8 cellular contexts compared by ENCODE assay signal in the genomic region with DNA sequence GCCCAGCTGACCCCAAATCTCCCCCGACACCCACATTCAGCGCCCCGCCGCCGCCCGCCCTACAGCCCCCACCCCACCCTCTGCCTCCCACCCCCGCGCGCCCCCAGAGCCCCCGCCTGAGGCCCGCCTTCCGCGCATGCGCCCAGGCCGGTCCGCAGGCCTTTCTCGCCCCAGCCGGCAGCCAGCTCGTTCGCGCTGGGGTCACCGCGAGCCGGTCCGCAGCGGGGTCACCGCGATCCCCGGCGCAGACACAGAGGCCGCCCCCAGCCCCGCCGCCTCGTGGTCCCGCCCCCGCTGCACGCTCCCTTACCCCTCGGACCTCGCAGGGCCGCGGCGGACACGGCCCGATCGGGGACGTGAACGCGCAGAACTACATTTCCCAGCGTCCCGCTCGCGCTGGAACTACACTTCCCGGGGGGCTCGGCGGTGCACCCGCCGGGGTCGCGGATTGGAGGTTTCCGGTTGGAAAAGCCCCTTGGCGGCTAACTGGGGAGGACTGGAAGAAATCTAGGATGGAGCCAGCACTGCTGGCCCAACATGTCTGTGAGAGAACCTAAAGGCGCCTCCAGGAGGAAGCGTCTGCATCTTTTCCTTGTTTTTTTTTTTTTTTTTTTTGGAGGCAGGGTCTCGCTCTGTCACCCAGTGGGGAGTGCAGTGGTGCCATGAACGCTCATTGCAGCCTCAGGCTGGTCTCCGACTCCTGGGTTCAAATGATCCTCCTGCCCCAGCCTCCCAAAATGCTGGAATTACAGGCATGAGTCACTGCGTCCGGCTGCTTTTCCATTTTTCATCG. TPM values are rescaled to one million over a fixed set of nuclear protein-coding genes. Genes with fewer than 3 reads are reported as not detected.
A peak's percentile ranks its signal among the peaks of the same experiment; 100 is the strongest.
DNase-seq lines count a peak whose midpoint lies in the region; ATAC-seq and TF ChIP-seq lines count a peak whose summit lies in the region.

A gene (minus strand): TSS at position 374 of the 793 bp plus-strand sequence. CDS start 10,671 bp downstream, outside the sequence.

- H3K27me3 ChIP-seq in HUES48 (ENCODE audit: control insufficient read depth, insufficient read depth, low read length): no peaks in the 10 kb centered on the region
- no peaks in the 10 kb centered on the region for H3K27me3 ChIP-seq in PC-9 (ENCODE audit: insufficient read depth, low read depth)

- peak within 1 kb of the TSS; percentile 96 for H3K4me3 Mint-ChIP-seq in activated T-helper 17 cell treated with anti-CD3 and anti-CD28 coated beads, Interleukin-2, amount 50 U/mL, for 72 hours
- H3K4me3 Mint-ChIP-seq in naive thymus-derived CD8-positive, alpha-beta T cell: peak within 1 kb of the TSS; percentile 92 to 98 (median 97)
- H3K4me3 Mint-ChIP-seq in stimulated activated memory B cell treated with anti-CD40 and anti-IgM and Interleukin-4, amounts not matched to agents 10 μg/mL and 1 μg/mL and 100 μg/mL, for 72 hours: peak within 1 kb of the TSS; percentile 94

- H3K9me2 ChIP-seq in PC-9 (ENCODE audit: insufficient read depth): no peaks in the 10 kb centered on the region

- no peaks in the 10 kb centered on the region for H4K20me1 ChIP-seq in PC-9 (ENCODE audit: insufficient read depth)

- no peaks in the 10 kb centered on the region for H3K27me3 Mint-ChIP-seq in activated T-helper 17 cell treated with anti-CD3 and anti-CD28 coated beads, Interleukin-2, amount 50 U/mL, for 72 hours
- H3K27me3 Mint-ChIP-seq in naive thymus-derived CD8-positive, alpha-beta T cell: no peaks in the 10 kb centered on the region
- no peaks in the 10 kb centered on the region for H3K27me3 Mint-ChIP-seq in stimulated activated memory B cell treated with anti-CD40 and anti-IgM and Interleukin-4, amounts not matched to agents 10 μg/mL and 1 μg/mL and 100 μg/mL, for 72 hours

- peak; percentile 97 for DNase-seq in D341Med (ENCODE audit: low spot score)
- DNase-seq in PC-9: peak; percentile 67 to 84
- DNase-seq in fibroblast of mammary gland (ENCODE audit: low read depth): peak; percentile 83
- peak; percentile 78 to 90 (median 86) for DNase-seq in naive thymus-derived CD8-positive, alpha-beta T cell

- peak within 1 kb of the TSS; percentile 100 for H2AFZ ChIP-seq in PC-9

- H3K9me3 ChIP-seq in HUES48 (ENCODE audit: control insufficient read depth, insufficient read depth, low read length) (peaks cover 61% of the 10 kb centered on the region), PC-9 (ENCODE audit: insufficient read depth, low read depth) (peaks cover 18% of the 10 kb centered on the region)

- H3K9me3 Mint-ChIP-seq in activated T-helper 17 cell treated with anti-CD3 and anti-CD28 coated beads, Interleukin-2, amount 50 U/mL, for 72 hours: peaks cover 8% of the 10 kb centered on the region
- H3K9me3 Mint-ChIP-seq in naive thymus-derived CD8-positive, alpha-beta T cell: peaks cover 0 to 13% (median 4%) of the 10 kb centered on the region in 9 donors
- peaks cover 4% of the 10 kb centered on the region for H3K9me3 Mint-ChIP-seq in stimulated activated memory B cell treated with anti-CD40 and anti-IgM and Interleukin-4, amounts not matched to agents 10 μg/mL and 1 μg/mL and 100 μg/mL, for 72 hours

- H3K9ac ChIP-seq in HUES48 (ENCODE audit: low read depth, low read length): peak within 1 kb of the TSS; percentile 15; the same call in 1 of the 2 replicates

- H3K27ac ChIP-seq in HUES48 (ENCODE audit: low read depth, low read length) (peak within 1 kb of the TSS; percentile 78), PC-9 (no peak within 1 kb of the TSS)

- POLR2A ChIA-PET in PC-9 (lab: Charles Lee; ENCODE audit: unreplicated experiment): interaction anchor here (0.7 kb wide), 1 partner anchor 124 kb away, joined by 3 read pairs; no protein-coding TSS in a partner anchor
- POLR2A ChIA-PET in naive thymus-derived CD8-positive, alpha-beta T cell (lab: Charles Lee): interaction anchor here (0.7 to 2.3 kb wide), 9 partner anchors 30 to 128 kb away, joined by 3 to 13 read pairs (median 6); a partner anchor contains a TSS

- intact Hi-C loops in PC-9 (cut with micrococcal nuclease; ENCODE audit: unreplicated experiment): loop anchor here (1.0 to 2.0 kb wide), 5 partner anchors 30 to 225 kb away; a partner anchor contains a TSS

- H3K36me3 ChIP-seq in HUES48 (ENCODE audit: control insufficient read depth, insufficient read depth, low read length) (no peaks in the 10 kb centered on the region), PC-9 (ENCODE audit: low read depth) (no peaks in the 10 kb centered on the region)

- CTCF ChIA-PET in PC-9 (lab: Charles Lee): interaction anchor here (0.6 kb wide), 1 partner anchor 30 kb away, joined by 3 read pairs; a partner anchor contains a TSS

- 0 out of 2 replicates have a peak, but pooled peaks cover 8% of the 10 kb centered on the region for H3K79me2 ChIP-seq in PC-9 (ENCODE audit: low read depth)

- H3K4me1 Mint-ChIP-seq in activated T-helper 17 cell treated with anti-CD3 and anti-CD28 coated beads, Interleukin-2, amount 50 U/mL, for 72 hours: peaks cover 19% of the 10 kb centered on the region
- peaks cover 26 to 47% (median 39%) of the 10 kb centered on the region in 4 donors for H3K4me1 Mint-ChIP-seq in naive thymus-derived CD8-positive, alpha-beta T cell
- peaks cover 33% of the 10 kb centered on the region for H3K4me1 Mint-ChIP-seq in stimulated activated memory B cell treated with anti-CD40 and anti-IgM and Interleukin-4, amounts not matched to agents 10 μg/mL and 1 μg/mL and 100 μg/mL, for 72 hours

- ATAC-seq in GM21390 (IDR thresholded peaks at IDR 0.05; ENCODE audit: unreplicated experiment): peak; percentile 94
- peak; percentile 95 for ATAC-seq in activated T-helper 17 cell treated with anti-CD3 and anti-CD28 coated beads, Interleukin-2, amount 50 U/mL, for 72 hours (replicated peaks)
- ATAC-seq in naive thymus-derived CD8-positive, alpha-beta T cell: peak; percentile 93 to 96
- peak; percentile 95 for ATAC-seq in stimulated activated memory B cell treated with anti-CD40 and anti-IgM and Interleukin-4, amounts not matched to agents 10 μg/mL and 1 μg/mL and 100 μg/mL, for 72 hours

- H3K4me3 ChIP-seq in HUES48 (ENCODE audit: low read depth, low read length) (peak within 1 kb of the TSS; percentile 62), PC-9 (peak within 1 kb of the TSS; percentile 98), fibroblast of mammary gland (ENCODE audit: control insufficient read depth, low read depth, low read length) (peak within 1 kb of the TSS; percentile 89)

- no peak for TF ChIP-seq CTCF in PC-9 (conservative IDR thresholded peaks at IDR 0.05)
- TF ChIP-seq CTCF in fibroblast of mammary gland (conservative IDR thresholded peaks at IDR 0.05; ENCODE audit: control insufficient read depth, insufficient read depth, low read depth, low read length): no peak

- TSS peak; percentile 60 for BruUV-seq in PC-9 (replicated peaks; lab: Mats Ljungman, UMichigan)

- peaks cover 21% of the 10 kb centered on the region for H3F3A ChIP-seq in PC-9 (ENCODE audit: insufficient read depth, low read depth)

- peaks cover 9% of the 10 kb centered on the region for H3K36me3 Mint-ChIP-seq in activated T-helper 17 cell treated with anti-CD3 and anti-CD28 coated beads, Interleukin-2, amount 50 U/mL, for 72 hours (ENCODE audit: low read depth)
- peaks cover 7 to 13% (median 8%) of the 10 kb centered on the region in 3 donors for H3K36me3 Mint-ChIP-seq in naive thymus-derived CD8-positive, alpha-beta T cell
- peaks cover 26% of the 10 kb centered on the region for H3K36me3 Mint-ChIP-seq in stimulated activated memory B cell treated with anti-CD40 and anti-IgM and Interleukin-4, amounts not matched to agents 10 μg/mL and 1 μg/mL and 100 μg/mL, for 72 hours

- H3K4me2 ChIP-seq in PC-9: peak within 1 kb of the TSS; percentile 79

- peak within 1 kb of the TSS; percentile 94 for H3K27ac Mint-ChIP-seq in activated T-helper 17 cell treated with anti-CD3 and anti-CD28 coated beads, Interleukin-2, amount 50 U/mL, for 72 hours
- peak within 1 kb of the TSS; percentile 89 to 97 (median 95) for H3K27ac Mint-ChIP-seq in naive thymus-derived CD8-positive, alpha-beta T cell
- peak within 1 kb of the TSS; percentile 96 for H3K27ac Mint-ChIP-seq in stimulated activated memory B cell treated with anti-CD40 and anti-IgM and Interleukin-4, amounts not matched to agents 10 μg/mL and 1 μg/mL and 100 μg/mL, for 72 hours

- H3K4me1 ChIP-seq in HUES48 (ENCODE audit: control insufficient read depth, insufficient read depth, low read length) (no peaks in the 10 kb centered on the region), PC-9 (replicated peaks; ENCODE audit: insufficient read depth) (no peaks in the 10 kb centered on the region)

RNA-seq across cellular contexts. Expression of the gene that starts here (rescaled TPM):
- total RNA-seq in PC-9 (2021): 10.9 and 13.5 TPM in 2 replicates
- 1 to 10 TPM; 8.3 to 8.5 TPM for total RNA-seq in activated T-helper 17 cell treated with anti-CD3 and anti-CD28 coated beads, Interleukin-2, amount 50 U/mL, for 72 hours
- 10 to 100 TPM; 17.4 to 18.6 TPM for total RNA-seq in naive thymus-derived CD8-positive, alpha-beta T cell
- polyA plus RNA-seq in naive thymus-derived CD8-positive, alpha-beta T cell: under 1 TPM; 0.46 to 0.72 (median 0.65) TPM
